1 cellular context compared by ENCODE assay signal in the genomic region with DNA sequence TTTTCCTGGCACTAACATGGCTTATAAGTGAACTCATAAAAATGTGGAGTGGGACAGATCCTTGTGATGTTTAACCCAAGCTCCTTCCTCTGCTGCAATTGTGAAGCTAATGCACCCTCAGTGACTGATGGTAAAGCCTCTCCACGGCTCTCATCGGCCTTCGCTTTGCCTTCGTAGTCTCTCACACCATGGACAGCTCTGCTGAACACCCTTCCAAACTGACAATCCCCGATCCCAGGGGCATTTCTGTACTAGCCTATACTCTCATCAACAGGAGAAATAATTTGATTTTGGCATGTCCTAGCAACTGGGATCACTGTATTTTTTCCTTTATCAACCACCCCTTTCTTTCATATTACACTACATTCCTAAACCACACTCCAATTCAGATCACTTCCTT.
TF ChIP-seq lines count a peak whose summit lies in the region.

No MANE protein-coding gene starts in this region.

TF ChIP-seq in HEK293, 187 proteins besides CTCF, POLR2A, EP300 and RAD21:
- no peak for TF ChIP-seq ZNF670 (tag by site-specific recombination; IDR thresholded peaks at IDR 0.05; ENCODE audit: low read depth)
- TF ChIP-seq, protein P1, sequence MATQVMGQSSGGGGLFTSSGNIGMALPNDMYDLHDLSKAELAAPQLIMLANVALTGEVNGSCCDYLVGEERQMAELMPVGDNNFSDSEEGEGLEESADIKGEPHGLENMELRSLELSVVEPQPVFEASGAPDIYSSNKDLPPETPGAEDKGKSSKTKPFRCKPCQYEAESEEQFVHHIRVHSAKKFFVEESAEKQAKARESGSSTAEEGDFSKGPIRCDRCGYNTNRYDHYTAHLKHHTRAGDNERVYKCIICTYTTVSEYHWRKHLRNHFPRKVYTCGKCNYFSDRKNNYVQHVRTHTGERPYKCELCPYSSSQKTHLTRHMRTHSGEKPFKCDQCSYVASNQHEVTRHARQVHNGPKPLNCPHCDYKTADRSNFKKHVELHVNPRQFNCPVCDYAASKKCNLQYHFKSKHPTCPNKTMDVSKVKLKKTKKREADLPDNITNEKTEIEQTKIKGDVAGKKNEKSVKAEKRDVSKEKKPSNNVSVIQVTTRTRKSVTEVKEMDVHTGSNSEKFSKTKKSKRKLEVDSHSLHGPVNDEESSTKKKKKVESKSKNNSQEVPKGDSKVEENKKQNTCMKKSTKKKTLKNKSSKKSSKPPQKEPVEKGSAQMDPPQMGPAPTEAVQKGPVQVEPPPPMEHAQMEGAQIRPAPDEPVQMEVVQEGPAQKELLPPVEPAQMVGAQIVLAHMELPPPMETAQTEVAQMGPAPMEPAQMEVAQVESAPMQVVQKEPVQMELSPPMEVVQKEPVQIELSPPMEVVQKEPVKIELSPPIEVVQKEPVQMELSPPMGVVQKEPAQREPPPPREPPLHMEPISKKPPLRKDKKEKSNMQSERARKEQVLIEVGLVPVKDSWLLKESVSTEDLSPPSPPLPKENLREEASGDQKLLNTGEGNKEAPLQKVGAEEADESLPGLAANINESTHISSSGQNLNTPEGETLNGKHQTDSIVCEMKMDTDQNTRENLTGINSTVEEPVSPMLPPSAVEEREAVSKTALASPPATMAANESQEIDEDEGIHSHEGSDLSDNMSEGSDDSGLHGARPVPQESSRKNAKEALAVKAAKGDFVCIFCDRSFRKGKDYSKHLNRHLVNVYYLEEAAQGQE (tag by site-specific recombination; IDR thresholded peaks at IDR 0.05), result peak; percentile 78
